14 cellular contexts compared by ENCODE assay signal in the genomic region with DNA sequence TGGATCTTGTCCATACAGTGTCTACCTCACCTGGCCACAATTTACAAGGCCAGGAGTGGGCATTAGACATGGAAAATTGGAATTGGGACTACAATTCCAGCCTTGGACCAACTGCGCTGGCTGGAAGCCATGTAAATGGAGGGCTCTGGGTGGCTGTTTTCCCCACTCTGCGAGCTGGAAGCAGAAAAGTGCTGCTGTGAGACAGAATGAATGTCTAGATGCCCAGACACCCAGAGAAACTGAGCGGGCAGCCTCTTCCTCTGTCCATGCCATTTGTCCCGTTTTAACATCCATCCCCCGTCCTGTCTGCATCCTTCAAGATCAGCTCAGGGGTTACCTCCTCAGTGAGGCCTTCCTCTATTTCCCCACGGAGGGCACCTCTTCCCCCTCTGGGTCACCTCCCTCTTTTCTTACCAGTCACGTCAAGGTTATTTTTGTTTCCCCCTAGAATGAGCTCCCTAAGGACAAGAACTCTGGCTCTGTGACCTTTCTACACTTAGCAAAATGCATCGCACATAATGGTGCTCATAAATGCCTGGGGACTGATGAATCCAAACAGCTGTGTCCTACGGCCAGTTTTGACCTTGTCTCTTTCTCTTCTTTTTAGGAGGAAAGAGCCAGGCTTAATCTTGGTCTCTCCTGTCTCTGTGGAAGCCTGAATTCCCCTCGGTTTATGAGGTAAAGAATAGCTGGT. TPM values are rescaled to one million over a fixed set of nuclear protein-coding genes. Genes with fewer than 3 reads are reported as not detected.
DNase-seq lines count a peak whose midpoint lies in the region; ATAC-seq, FAIRE-seq and TF ChIP-seq lines count a peak whose summit lies in the region.
"Had no signal": no experiment of that assay in that cellular context is flagged by ENCODE, and none has a peak within 500 bp of the region (broad histone marks: within the 10 kb centered on the region; RNA-seq: fewer than 3 reads in every experiment).

No MANE protein-coding gene starts in this region.

- H3K36me3 ChIP-seq in OCI-LY7 (ENCODE audit: insufficient read depth, low read length), result no peaks in the 10 kb centered on the region

- H3K9me3 Mint-ChIP-seq in HFFc6, result 0 out of 2 replicates have a peak, but pooled peaks cover 4% of the 10 kb centered on the region
- no peaks in the 10 kb centered on the region for H3K9me3 Mint-ChIP-seq in osteocyte (ENCODE audit: unreplicated experiment)

- H3K4me3 Mint-ChIP-seq in HFFc6, result peak overlapping the region; percentile 38
- H3K4me3 Mint-ChIP-seq in osteocyte (ENCODE audit: unreplicated experiment), result no peak overlapping the region

- no peak for TF ChIP-seq CTCF in A549 (IDR thresholded peaks at IDR 0.05)
- TF ChIP-seq CTCF in HFFc6 (IDR thresholded peaks at IDR 0.05), result no peak
- TF ChIP-seq CTCF in osteocyte (IDR thresholded peaks at IDR 0.05), result no peak
- no peak for TF ChIP-seq CTCF in OCI-LY7 (conservative IDR thresholded peaks at IDR 0.05; ENCODE audit: low read length)

- H3K4me2 ChIP-seq in A549, result peak overlapping the region; percentile 57
- H3K4me2 ChIP-seq in OCI-LY7 (ENCODE audit: low read length), result no peak overlapping the region

- CTCF ChIA-PET in A549 (lab: Yijun Ruan, JAX) (interaction anchor here (0.7 to 3.9 kb wide), 14 partner anchors 12 to 449 kb away, joined by 3 to 24 read pairs (median 5); no protein-coding TSS in a partner anchor), OCI-LY7 (lab: Charles Lee; ENCODE audit: unreplicated experiment) (no interaction called here)

- H2AFZ ChIP-seq in OCI-LY7 (ENCODE audit: low read length), result no peak overlapping the region

- ATAC-seq in A549, result peak in 1 of 2 experiments; percentile 12; a peak in 2 of 6 replicates

- DNase-seq in A549 (ENCODE audit: low read depth in 1 of 2, low spot score in 1 of 2) (no peak), HFFc6 (peak; percentile 42), fibroblast of gingiva (ENCODE audit: low read depth) (peak; percentile 25), osteocyte (ENCODE audit: extremely low spot score, unreplicated experiment) (no peak), NCI-H2029 (lab: John Stamatoyannopoulos, UW) (no peak), NCI-H2107 treated with DMSO at 0.1 percent for 48 hours (lab: John Stamatoyannopoulos, UW; ENCODE audit: unreplicated experiment) (no peak), activated gamma-delta T cell (lab: John Stamatoyannopoulos, UW) (no peak), OCI-LY7 (ENCODE audit: low spot score) (no peak)
- DNase-seq: effector memory CD4-positive, alpha-beta T cell; NCI-H1105; NCI-H345 had no signal

- H3K27ac ChIP-seq in A549 (peak overlapping the region; percentile 90 to 91), OCI-LY7 (ENCODE audit: low read depth, low read length, poor library complexity, severe bottlenecking) (no peak overlapping the region)
- H3K27ac ChIP-seq: VCaP had no signal

- H3K36me3 Mint-ChIP-seq in HFFc6 (ENCODE audit: low read depth) (peaks cover 15% of the 10 kb centered on the region), osteocyte (ENCODE audit: unreplicated experiment) (no peaks in the 10 kb centered on the region)

- 77% methylated on average over 10 of the region's 10 CpGs for WGBS in A549 (ENCODE audit: missing lambda C conversion rate)

- H3K9me3 ChIP-seq in A549, result peaks cover 15% of the 10 kb centered on the region
- no peaks in the 10 kb centered on the region for H3K9me3 ChIP-seq in OCI-LY7 (ENCODE audit: low read length)
- H3K9me3 ChIP-seq: mucosa of descending colon had no signal

- H4K20me1 ChIP-seq in OCI-LY7 (ENCODE audit: insufficient read depth, low read length), result no peaks in the 10 kb centered on the region

- no TSS peak for BruUV-seq in OCI-LY7 (replicated peaks; lab: Mats Ljungman, UMichigan)

- H3K4me1 Mint-ChIP-seq in HFFc6 (ENCODE audit: low read depth) (peaks cover 67% of the 10 kb centered on the region), osteocyte (ENCODE audit: unreplicated experiment) (peaks cover 52% of the 10 kb centered on the region)

- H3K9me2 ChIP-seq in OCI-LY7 (ENCODE audit: insufficient read depth, low read length), result no peaks in the 10 kb centered on the region

- FAIRE-seq in A549 (lab: Jason Lieb, UNC), result no peak

- H3K27me3 Mint-ChIP-seq in HFFc6 (ENCODE audit: insufficient read depth) (peaks cover 3% of the 10 kb centered on the region), osteocyte (ENCODE audit: unreplicated experiment) (no peaks in the 10 kb centered on the region)

- H3K4me3 ChIP-seq in A549 (no peak overlapping the region), OCI-LY7 (ENCODE audit: low read depth, low read length, poor library complexity, severe bottlenecking) (no peak overlapping the region)
- H3K4me3 ChIP-seq: mucosa of descending colon had no signal

- H3K27ac Mint-ChIP-seq in HFFc6 (peak overlapping the region; percentile 94), osteocyte (ENCODE audit: unreplicated experiment) (peak overlapping the region; percentile 61)
- H3K27ac Mint-ChIP-seq: progenitor cell of endocrine pancreas had no signal

- POLR2A ChIA-PET in A549 (lab: Yijun Ruan, JAX), result no interaction called here
- POLR2A ChIA-PET in OCI-LY7 (lab: Charles Lee), result interaction anchor here (1.0 kb wide), 1 partner anchor 22 kb away, joined by 6 read pairs; no protein-coding TSS in a partner anchor

- H3K4me1 ChIP-seq in A549 (peaks cover 68% of the 10 kb centered on the region), OCI-LY7 (ENCODE audit: insufficient read depth, low read length, poor library complexity, severe bottlenecking) (no peaks in the 10 kb centered on the region)

- no peak for TF ChIP-seq POLR2A in A549 (IDR thresholded peaks at IDR 0.05; ENCODE audit: low read length)

- no peaks in the 10 kb centered on the region for H3K79me2 ChIP-seq in OCI-LY7 (ENCODE audit: insufficient read depth, low read depth, low read length)

- intact Hi-C loops in OCI-LY7 (cut with micrococcal nuclease; ENCODE audit: unreplicated experiment), result no loop called here

- TF ChIP-seq EP300 in A549 (IDR thresholded peaks at IDR 0.05), result no peak

- no peak for TF ChIP-seq RAD21 in A549 (conservative IDR thresholded peaks at IDR 0.05 in 1 of 2, IDR thresholded peaks at IDR 0.05 in 1 of 2)

TF ChIP-seq in A549, 52 proteins besides CTCF, POLR2A, EP300 and RAD21:
- TF ChIP-seq HOXB5 (CRISPR knock-in tag; IDR thresholded peaks at IDR 0.05), result 0 out of 2 replicates have a peak, but pooled peaks have one; percentile 31
- TF ChIP-seq PHF8 (IDR thresholded peaks at IDR 0.05; ENCODE audit: borderline replicate concordance, low read depth), result no peak

RNA-seq across cellular contexts. Expression of gene MCFD2, which starts 41.2 kb away (rescaled TPM):
- polyA plus RNA-seq in A549 (2011; rRNA removed) (172 and 210 TPM in 2 replicates), A549 (2017; fragmentation: RNase III; extraction: RNeasy Plus Mini Kit Qiagen cat#74134 plus additional on column Dnase treatment) (118 to 125 TPM (median 120 TPM) in 3 replicates)
- 51.2 and 61.9 TPM in 2 replicates for polyA plus RNA-seq in A549 (2012; cell fraction: cytosol; rRNA removed)
- polyA plus RNA-seq in A549 (2012; cell fraction: nucleus; rRNA removed), result 35.2 and 36.7 TPM in 2 replicates
- 90.0 and 90.1 TPM in 2 replicates for polyA minus RNA-seq in A549 (2011; rRNA and poly(A)+ RNA removed)
- total RNA-seq in HFFc6 (2021; fragmentation: NEBNext Ultra II Directional; extraction: Animal tissue kit (Norgen Biotek cat#: 25700)), result 100 to 1,000 TPM; 379 to 441 (median 410) TPM
- total RNA-seq in osteocyte (97.6 and 106 TPM in 2 replicates), OCI-LY7 (2022) (72.5 and 75.2 TPM in 2 replicates)
- 55.7 and 64.2 TPM in 2 replicates for total RNA-seq in OCI-LY7 (2014; rRNA removed; shearing (Covaris generic))

Comparison
In these comparisons a context has a peak if more than half of its experiments do, and no peak if none do; other contexts are left out.
1. DNase-seq: peak in HFFc6 (single experiment) and fibroblast of gingiva (single experiment); none in A549 (0 of 2), osteocyte (single experiment), NCI-H2029 (single experiment), NCI-H2107 treated with DMSO at 0.1 percent for 48 hours (single experiment), activated gamma-delta T cell (single experiment) and OCI-LY7 (single experiment).